2 cellular contexts compared by ENCODE assay signal in genomic region chr20:54189630-54190029, GRCh38.
TF ChIP-seq lines count a peak whose summit lies in the region.

No MANE protein-coding gene starts in this region.

TF ChIP-seq in SK-N-SH, 30 proteins besides CTCF, POLR2A, EP300 and RAD21 (continued from another document):
- TF ChIP-seq REST (IDR thresholded peaks at IDR 0.05; ENCODE audit: low read depth, low read length) (no peak), USF1 (IDR thresholded peaks at IDR 0.05; ENCODE audit: borderline replicate concordance, low read depth) (no peak), YY1 (IDR thresholded peaks at IDR 0.05; ENCODE audit: low read depth) (no peak), FOSL2 (IDR thresholded peaks at IDR 0.05; ENCODE audit: borderline replicate concordance, low read depth) (peak; percentile 17; the same call in 1 of the 2 replicates), GABPA (IDR thresholded peaks at IDR 0.05; ENCODE audit: low read depth) (no peak), NRF1 (IDR thresholded peaks at IDR 0.05; ENCODE audit: low read depth, low read length) (no peak), ZBTB33 (IDR thresholded peaks at IDR 0.05; ENCODE audit: borderline replicate concordance, low read depth) (no peak)

TF ChIP-seq in SK-N-SH treated with all-trans-retinoic acid at 6 μM for 48 hours, 23 proteins besides CTCF, POLR2A, EP300 and RAD21 (continued from another document):
- TF ChIP-seq TCF4 (CRISPR knock-in tag; IDR thresholded peaks at IDR 0.05; ENCODE audit: borderline replicate concordance) = no peak
- TF ChIP-seq CREB5 (CRISPR knock-in tag; IDR thresholded peaks at IDR 0.05; ENCODE audit: low read depth) = no peak
- TF ChIP-seq ARNTL (CRISPR knock-in tag; IDR thresholded peaks at IDR 0.05; ENCODE audit: borderline replicate concordance, low read depth) = no peak
- TF ChIP-seq ZC3H10 (CRISPR knock-in tag; IDR thresholded peaks at IDR 0.05) = no peak
- TF ChIP-seq CSDC2 (CRISPR knock-in tag; IDR thresholded peaks at IDR 0.05) = no peak
- TF ChIP-seq ZNF565 (CRISPR knock-in tag; conservative IDR thresholded peaks at IDR 0.05; ENCODE audit: low read depth) = no peak
- no peak for TF ChIP-seq OSR1 (CRISPR knock-in tag; IDR thresholded peaks at IDR 0.05)
- no peak for TF ChIP-seq ESRRG (CRISPR knock-in tag; IDR thresholded peaks at IDR 0.05)
